ENCODE assay signal across 1 cellular context in genomic region chr11:44565008-44565745, GRCh38.
TF ChIP-seq lines count a peak whose summit lies in the region.

A gene with protein sequence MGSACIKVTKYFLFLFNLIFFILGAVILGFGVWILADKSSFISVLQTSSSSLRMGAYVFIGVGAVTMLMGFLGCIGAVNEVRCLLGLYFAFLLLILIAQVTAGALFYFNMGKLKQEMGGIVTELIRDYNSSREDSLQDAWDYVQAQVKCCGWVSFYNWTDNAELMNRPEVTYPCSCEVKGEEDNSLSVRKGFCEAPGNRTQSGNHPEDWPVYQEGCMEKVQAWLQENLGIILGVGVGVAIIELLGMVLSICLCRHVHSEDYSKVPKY (plus strand): TSS chr11:44565663. CDS start chr11:44594663, 29,000 bp downstream.

TF ChIP-seq in K562, 482 proteins besides CTCF, POLR2A, EP300 and RAD21 (continued from another document and continues in another):
- TF ChIP-seq, protein P1, sequence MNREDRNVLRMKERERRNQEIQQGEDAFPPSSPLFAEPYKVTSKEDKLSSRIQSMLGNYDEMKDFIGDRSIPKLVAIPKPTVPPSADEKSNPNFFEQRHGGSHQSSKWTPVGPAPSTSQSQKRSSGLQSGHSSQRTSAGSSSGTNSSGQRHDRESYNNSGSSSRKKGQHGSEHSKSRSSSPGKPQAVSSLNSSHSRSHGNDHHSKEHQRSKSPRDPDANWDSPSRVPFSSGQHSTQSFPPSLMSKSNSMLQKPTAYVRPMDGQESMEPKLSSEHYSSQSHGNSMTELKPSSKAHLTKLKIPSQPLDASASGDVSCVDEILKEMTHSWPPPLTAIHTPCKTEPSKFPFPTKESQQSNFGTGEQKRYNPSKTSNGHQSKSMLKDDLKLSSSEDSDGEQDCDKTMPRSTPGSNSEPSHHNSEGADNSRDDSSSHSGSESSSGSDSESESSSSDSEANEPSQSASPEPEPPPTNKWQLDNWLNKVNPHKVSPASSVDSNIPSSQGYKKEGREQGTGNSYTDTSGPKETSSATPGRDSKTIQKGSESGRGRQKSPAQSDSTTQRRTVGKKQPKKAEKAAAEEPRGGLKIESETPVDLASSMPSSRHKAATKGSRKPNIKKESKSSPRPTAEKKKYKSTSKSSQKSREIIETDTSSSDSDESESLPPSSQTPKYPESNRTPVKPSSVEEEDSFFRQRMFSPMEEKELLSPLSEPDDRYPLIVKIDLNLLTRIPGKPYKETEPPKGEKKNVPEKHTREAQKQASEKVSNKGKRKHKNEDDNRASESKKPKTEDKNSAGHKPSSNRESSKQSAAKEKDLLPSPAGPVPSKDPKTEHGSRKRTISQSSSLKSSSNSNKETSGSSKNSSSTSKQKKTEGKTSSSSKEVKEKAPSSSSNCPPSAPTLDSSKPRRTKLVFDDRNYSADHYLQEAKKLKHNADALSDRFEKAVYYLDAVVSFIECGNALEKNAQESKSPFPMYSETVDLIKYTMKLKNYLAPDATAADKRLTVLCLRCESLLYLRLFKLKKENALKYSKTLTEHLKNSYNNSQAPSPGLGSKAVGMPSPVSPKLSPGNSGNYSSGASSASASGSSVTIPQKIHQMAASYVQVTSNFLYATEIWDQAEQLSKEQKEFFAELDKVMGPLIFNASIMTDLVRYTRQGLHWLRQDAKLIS (CRISPR knock-in tag; IDR thresholded peaks at IDR 0.05): no peak
- TF ChIP-seq XRCC3 (IDR thresholded peaks at IDR 0.05) (no peak), HDAC2 (IDR thresholded peaks at IDR 0.05) (0 out of 2 replicates have a peak, but pooled peaks have one; percentile 53), CHD2 (IDR thresholded peaks at IDR 0.05; ENCODE audit: low read depth, low read length) (no peak), BRD9 (IDR thresholded peaks at IDR 0.05; ENCODE audit: low read depth, partially characterized antibody) (no peak), ZNF445 (CRISPR knock-in tag; IDR thresholded peaks at IDR 0.05; ENCODE audit: low read depth) (no peak), BMI1 (IDR thresholded peaks at IDR 0.05; ENCODE audit: low read length) (no peak), CBX3 (IDR thresholded peaks at IDR 0.05; ENCODE audit: borderline replicate concordance in 1 of 2, low read length in 2 of 2) (no peak), FOXK2 (conservative IDR thresholded peaks at IDR 0.05 in 1 of 2, IDR thresholded peaks at IDR 0.05 in 1 of 2; ENCODE audit: low read depth in 2 of 2) (no peak), TCF7L2 (IDR thresholded peaks at IDR 0.05; ENCODE audit: low read depth, low read length) (no peak), ZNF384 (IDR thresholded peaks at IDR 0.05; ENCODE audit: low read depth, low read length) (no peak), ETV1 (tag; conservative IDR thresholded peaks at IDR 0.05; ENCODE audit: low read depth) (0 out of 2 replicates have a peak, but pooled peaks have one; percentile 22), JUND (IDR thresholded peaks at IDR 0.05; ENCODE audit: borderline replicate concordance, low read depth, low read length) (no peak), JUND (tag; IDR thresholded peaks at IDR 0.05; ENCODE audit: borderline replicate concordance, low read depth, low read length) (no peak), TOE1 (IDR thresholded peaks at IDR 0.05; ENCODE audit: borderline replicate concordance) (no peak), TOE1 (CRISPR knock-in tag; IDR thresholded peaks at IDR 0.05; ENCODE audit: borderline replicate concordance, low read depth) (no peak), KDM2B (CRISPR knock-in tag; IDR thresholded peaks at IDR 0.05) (0 out of 2 replicates have a peak, but pooled peaks have one; percentile 29), NBN (IDR thresholded peaks at IDR 0.05; ENCODE audit: low read depth) (0 out of 2 replicates have a peak, but pooled peaks have one; percentile 6), ZFP91 (CRISPR knock-in tag; IDR thresholded peaks at IDR 0.05) (no peak), POLR3G (IDR thresholded peaks at IDR 0.05; ENCODE audit: extremely low read depth, insufficient read length, insufficient replicate concordance) (no peak), BHLHE40 (IDR thresholded peaks at IDR 0.05; ENCODE audit: low read length) (peak; percentile 83), MYC (IDR thresholded peaks at IDR 0.05; ENCODE audit: low read depth, low read length) (0 out of 2 replicates have a peak, but pooled peaks have one; percentile 16), MYC (CRISPR knock-in tag; IDR thresholded peaks at IDR 0.05; ENCODE audit: borderline replicate concordance, low read depth) (no peak), SIN3B (IDR thresholded peaks at IDR 0.05; ENCODE audit: low read depth) (no peak), TBP (optimal IDR thresholded peaks at IDR 0.05; ENCODE audit: low read depth, low read length) (peak; percentile 78), ZNF785 (CRISPR knock-in tag; IDR thresholded peaks at IDR 0.05) (no peak), ZNF431 (CRISPR knock-in tag; IDR thresholded peaks at IDR 0.05) (no peak), BCL6 (CRISPR knock-in tag; IDR thresholded peaks at IDR 0.05) (no peak), SAFB (IDR thresholded peaks at IDR 0.05; ENCODE audit: borderline replicate concordance, low read depth, low read length) (no peak), RBFOX2 (IDR thresholded peaks at IDR 0.05; ENCODE audit: low read depth, low read length) (peak; percentile 66), PML (IDR thresholded peaks at IDR 0.05; ENCODE audit: low read length) (no peak), WHSC1 (IDR thresholded peaks at IDR 0.05; ENCODE audit: low read length) (no peak), NFIC (IDR thresholded peaks at IDR 0.05) (peak; percentile 37; the same call in 1 of the 2 replicates), PHF8 (IDR thresholded peaks at IDR 0.05; ENCODE audit: borderline replicate concordance, low read length) (peak; percentile 59; the same call in 1 of the 2 replicates), ESRRA (IDR thresholded peaks at IDR 0.05; ENCODE audit: borderline replicate concordance, low read depth) (no peak), ZNF232 (CRISPR knock-in tag; IDR thresholded peaks at IDR 0.05) (no peak), RBM25 (IDR thresholded peaks at IDR 0.05; ENCODE audit: low read depth, low read length, severe bottlenecking) (no peak), PHF20 (IDR thresholded peaks at IDR 0.05; ENCODE audit: partially characterized antibody) (no peak), RHOXF2B (CRISPR knock-in tag; conservative IDR thresholded peaks at IDR 0.05) (no peak), ZBTB17 (CRISPR knock-in tag; IDR thresholded peaks at IDR 0.05) (no peak), ZNF583 (CRISPR knock-in tag; IDR thresholded peaks at IDR 0.05) (no peak), LARP7 (IDR thresholded peaks at IDR 0.05) (no peak), POLR2H (tag; IDR thresholded peaks at IDR 0.05; ENCODE audit: low read depth) (no peak), ZNF79 (CRISPR knock-in tag; IDR thresholded peaks at IDR 0.05; ENCODE audit: low read depth) (no peak), POLR2AphosphoS2 (IDR thresholded peaks at IDR 0.05; ENCODE audit: low read length) (no peak), PCBP2 (IDR thresholded peaks at IDR 0.05; ENCODE audit: low read depth, low read length, poor library complexity, severe bottlenecking) (no peak), EP400 (IDR thresholded peaks at IDR 0.05) (no peak), NRF1 (conservative IDR thresholded peaks at IDR 0.05 in 1 of 2, IDR thresholded peaks at IDR 0.05 in 1 of 2) (peak; percentile 42 to 56), MCM3 (IDR thresholded peaks at IDR 0.05) (no peak), RBM34 (IDR thresholded peaks at IDR 0.05; ENCODE audit: borderline replicate concordance, insufficient read depth, low read length) (no peak)
- TF ChIP-seq, protein P2, sequence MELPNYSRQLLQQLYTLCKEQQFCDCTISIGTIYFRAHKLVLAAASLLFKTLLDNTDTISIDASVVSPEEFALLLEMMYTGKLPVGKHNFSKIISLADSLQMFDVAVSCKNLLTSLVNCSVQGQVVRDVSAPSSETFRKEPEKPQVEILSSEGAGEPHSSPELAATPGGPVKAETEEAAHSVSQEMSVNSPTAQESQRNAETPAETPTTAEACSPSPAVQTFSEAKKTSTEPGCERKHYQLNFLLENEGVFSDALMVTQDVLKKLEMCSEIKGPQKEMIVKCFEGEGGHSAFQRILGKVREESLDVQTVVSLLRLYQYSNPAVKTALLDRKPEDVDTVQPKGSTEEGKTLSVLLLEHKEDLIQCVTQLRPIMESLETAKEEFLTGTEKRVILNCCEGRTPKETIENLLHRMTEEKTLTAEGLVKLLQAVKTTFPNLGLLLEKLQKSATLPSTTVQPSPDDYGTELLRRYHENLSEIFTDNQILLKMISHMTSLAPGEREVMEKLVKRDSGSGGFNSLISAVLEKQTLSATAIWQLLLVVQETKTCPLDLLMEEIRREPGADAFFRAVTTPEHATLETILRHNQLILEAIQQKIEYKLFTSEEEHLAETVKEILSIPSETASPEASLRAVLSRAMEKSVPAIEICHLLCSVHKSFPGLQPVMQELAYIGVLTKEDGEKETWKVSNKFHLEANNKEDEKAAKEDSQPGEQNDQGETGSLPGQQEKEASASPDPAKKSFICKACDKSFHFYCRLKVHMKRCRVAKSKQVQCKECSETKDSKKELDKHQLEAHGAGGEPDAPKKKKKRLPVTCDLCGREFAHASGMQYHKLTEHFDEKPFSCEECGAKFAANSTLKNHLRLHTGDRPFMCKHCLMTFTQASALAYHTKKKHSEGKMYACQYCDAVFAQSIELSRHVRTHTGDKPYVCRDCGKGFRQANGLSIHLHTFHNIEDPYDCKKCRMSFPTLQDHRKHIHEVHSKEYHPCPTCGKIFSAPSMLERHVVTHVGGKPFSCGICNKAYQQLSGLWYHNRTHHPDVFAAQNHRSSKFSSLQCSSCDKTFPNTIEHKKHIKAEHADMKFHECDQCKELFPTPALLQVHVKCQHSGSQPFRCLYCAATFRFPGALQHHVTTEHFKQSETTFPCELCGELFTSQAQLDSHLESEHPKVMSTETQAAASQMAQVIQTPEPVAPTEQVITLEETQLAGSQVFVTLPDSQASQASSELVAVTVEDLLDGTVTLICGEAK (IDR thresholded peaks at IDR 0.05): no peak
- TF ChIP-seq, protein P2 (CRISPR knock-in tag; IDR thresholded peaks at IDR 0.05): no peak
- TF ChIP-seq, protein P3, sequence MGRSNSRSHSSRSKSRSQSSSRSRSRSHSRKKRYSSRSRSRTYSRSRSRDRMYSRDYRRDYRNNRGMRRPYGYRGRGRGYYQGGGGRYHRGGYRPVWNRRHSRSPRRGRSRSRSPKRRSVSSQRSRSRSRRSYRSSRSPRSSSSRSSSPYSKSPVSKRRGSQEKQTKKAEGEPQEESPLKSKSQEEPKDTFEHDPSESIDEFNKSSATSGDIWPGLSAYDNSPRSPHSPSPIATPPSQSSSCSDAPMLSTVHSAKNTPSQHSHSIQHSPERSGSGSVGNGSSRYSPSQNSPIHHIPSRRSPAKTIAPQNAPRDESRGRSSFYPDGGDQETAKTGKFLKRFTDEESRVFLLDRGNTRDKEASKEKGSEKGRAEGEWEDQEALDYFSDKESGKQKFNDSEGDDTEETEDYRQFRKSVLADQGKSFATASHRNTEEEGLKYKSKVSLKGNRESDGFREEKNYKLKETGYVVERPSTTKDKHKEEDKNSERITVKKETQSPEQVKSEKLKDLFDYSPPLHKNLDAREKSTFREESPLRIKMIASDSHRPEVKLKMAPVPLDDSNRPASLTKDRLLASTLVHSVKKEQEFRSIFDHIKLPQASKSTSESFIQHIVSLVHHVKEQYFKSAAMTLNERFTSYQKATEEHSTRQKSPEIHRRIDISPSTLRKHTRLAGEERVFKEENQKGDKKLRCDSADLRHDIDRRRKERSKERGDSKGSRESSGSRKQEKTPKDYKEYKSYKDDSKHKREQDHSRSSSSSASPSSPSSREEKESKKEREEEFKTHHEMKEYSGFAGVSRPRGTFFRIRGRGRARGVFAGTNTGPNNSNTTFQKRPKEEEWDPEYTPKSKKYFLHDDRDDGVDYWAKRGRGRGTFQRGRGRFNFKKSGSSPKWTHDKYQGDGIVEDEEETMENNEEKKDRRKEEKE (IDR thresholded peaks at IDR 0.05; ENCODE audit: borderline replicate concordance in 1 of 2, control insufficient read depth in 1 of 2, low read depth in 2 of 2, low read length in 1 of 2): no peak
- TF ChIP-seq, protein P4, sequence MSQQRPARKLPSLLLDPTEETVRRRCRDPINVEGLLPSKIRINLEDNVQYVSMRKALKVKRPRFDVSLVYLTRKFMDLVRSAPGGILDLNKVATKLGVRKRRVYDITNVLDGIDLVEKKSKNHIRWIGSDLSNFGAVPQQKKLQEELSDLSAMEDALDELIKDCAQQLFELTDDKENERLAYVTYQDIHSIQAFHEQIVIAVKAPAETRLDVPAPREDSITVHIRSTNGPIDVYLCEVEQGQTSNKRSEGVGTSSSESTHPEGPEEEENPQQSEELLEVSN (IDR thresholded peaks at IDR 0.05; ENCODE audit: borderline replicate concordance in 1 of 2, extremely low read depth in 1 of 2, insufficient read depth in 1 of 2, insufficient read length in 1 of 2, low read depth in 1 of 2, low read length in 1 of 2, poor library complexity in 1 of 2, severe bottlenecking in 1 of 2): peak; percentile 48 to 79
